Comparison of ENCODE assay signal across 23 cellular contexts in genomic region chr13:39789451-39789850, GRCh38.
"Had no signal": no experiment of that assay in that cellular context is flagged by ENCODE, and none has a peak within 500 bp of the region (broad histone marks: within the 10 kb centered on the region; RNA-seq: fewer than 3 reads in every experiment).

No MANE protein-coding gene starts in this region.

- H3K27ac Mint-ChIP-seq: activated naive CD8-positive, alpha-beta T cell treated with anti-CD3 and anti-CD28 coated beads for 36 hours; activated T-cell treated with anti-CD3 and anti-CD28 coated beads, Interleukin-2, amount 50 U/mL, for 24 hours; activated T-helper 17 cell treated with anti-CD3 and anti-CD28 coated beads, Interleukin-2, amount 50 U/mL, for 72 hours; effector memory CD8-positive, alpha-beta T cell; nephron progenitor cell; stimulated activated memory B cell treated with anti-CD40 and anti-IgM and Interleukin-4, amounts not matched to agents 10 μg/mL and 1 μg/mL and 100 μg/mL, for 72 hours; T-cell had no signal

- H3K4me1 ChIP-seq: colonic mucosa, right lobe of liver, stomach, suprapubic skin, transverse colon had no signal

- H3K9me3 ChIP-seq: colonic mucosa, right lobe of liver, suprapubic skin, transverse colon had no signal

- H3K27ac ChIP-seq: colonic mucosa, dorsolateral prefrontal cortex, right lobe of liver, skin epidermis, stomach, suprapubic skin, transverse colon had no signal

- H3K36me3 Mint-ChIP-seq: stimulated activated memory B cell treated with anti-CD40 and anti-IgM and Interleukin-4, amounts not matched to agents 10 μg/mL and 1 μg/mL and 100 μg/mL, for 72 hours had no signal

- H3K36me3 ChIP-seq: colonic mucosa, right lobe of liver, stomach, suprapubic skin, transverse colon had no signal

- H3K4me1 Mint-ChIP-seq: activated T-helper 17 cell treated with anti-CD3 and anti-CD28 coated beads, Interleukin-2, amount 50 U/mL, for 72 hours; stimulated activated memory B cell treated with anti-CD40 and anti-IgM and Interleukin-4, amounts not matched to agents 10 μg/mL and 1 μg/mL and 100 μg/mL, for 72 hours; T-cell had no signal

- DNase-seq: activated CD4-positive, alpha-beta T cell treated with anti-CD3 and anti-CD28 coated beads for 1 hour; activated CD8-positive, alpha-beta memory T cell treated with anti-CD3 and anti-CD28 coated beads for 24 hours; activated CD8-positive, alpha-beta memory T cell treated with anti-CD3 and anti-CD28 coated beads, Interleukin-2, amount 50 U/mL, for 4 hours; activated naive CD8-positive, alpha-beta T cell treated with anti-CD3 and anti-CD28 coated beads for 36 hours; activated T-cell treated with anti-CD3 and anti-CD28 coated beads, Interleukin-2, amount 50 U/mL, for 24 hours; colonic mucosa; dorsolateral prefrontal cortex; effector memory CD8-positive, alpha-beta T cell; foreskin melanocyte; left cardiac atrium; mesenchymal stem cell; mucosa of descending colon; nephron progenitor cell; right lobe of liver; stimulated activated CD4-positive, alpha-beta T cell treated with anti-CD3 and anti-CD28 coated beads, Interleukin-15, amount 100 ng/mL, for 24 hours; stomach; T-cell; transverse colon had no signal

- H3K4me3 ChIP-seq: colonic mucosa, dorsolateral prefrontal cortex, mucosa of descending colon, right lobe of liver, skin epidermis, stomach, suprapubic skin, transverse colon had no signal

- H3K27me3 Mint-ChIP-seq: activated naive CD8-positive, alpha-beta T cell treated with anti-CD3 and anti-CD28 coated beads for 36 hours; activated T-cell treated with anti-CD3 and anti-CD28 coated beads, Interleukin-2, amount 50 U/mL, for 24 hours; activated T-helper 17 cell treated with anti-CD3 and anti-CD28 coated beads, Interleukin-2, amount 50 U/mL, for 72 hours had no signal

- H3K27me3 ChIP-seq: colonic mucosa, dorsolateral prefrontal cortex, right lobe of liver, stomach, suprapubic skin, transverse colon had no signal

- H3K4me3 Mint-ChIP-seq: activated naive CD8-positive, alpha-beta T cell treated with anti-CD3 and anti-CD28 coated beads for 36 hours; activated T-cell treated with anti-CD3 and anti-CD28 coated beads, Interleukin-2, amount 50 U/mL, for 24 hours; activated T-helper 17 cell treated with anti-CD3 and anti-CD28 coated beads, Interleukin-2, amount 50 U/mL, for 72 hours; effector memory CD8-positive, alpha-beta T cell; nephron progenitor cell; stimulated activated memory B cell treated with anti-CD40 and anti-IgM and Interleukin-4, amounts not matched to agents 10 μg/mL and 1 μg/mL and 100 μg/mL, for 72 hours; T-cell had no signal

- ATAC-seq: activated T-helper 17 cell treated with anti-CD3 and anti-CD28 coated beads, Interleukin-2, amount 50 U/mL, for 72 hours; effector memory CD8-positive, alpha-beta T cell; left cardiac atrium; mucosa of descending colon; right lobe of liver; SK-N-SH treated with all-trans-retinoic acid at 6 μM for 48 hours; stimulated activated memory B cell treated with anti-CD40 and anti-IgM and Interleukin-4, amounts not matched to agents 10 μg/mL and 1 μg/mL and 100 μg/mL, for 72 hours; T-cell had no signal
